Comparison of ENCODE assay signal across 1 cellular context in genomic region chr10:86775859-86776180, GRCh38.
TF ChIP-seq lines count a peak whose summit lies in the region.

No MANE protein-coding gene starts in this region.

TF ChIP-seq in IMR-90, 13 proteins besides CTCF, POLR2A, EP300 and RAD21:
- TF ChIP-seq RCOR1 (IDR thresholded peaks at IDR 0.05; ENCODE audit: insufficient replicate concordance, low read length) (no peak), USF2 (IDR thresholded peaks at IDR 0.05; ENCODE audit: low read depth, low read length) (no peak), FOS (IDR thresholded peaks at IDR 0.05; ENCODE audit: low read depth, low read length) (no peak), NFE2L2 (IDR thresholded peaks at IDR 0.05; ENCODE audit: low read depth, low read length) (no peak), MAZ (IDR thresholded peaks at IDR 0.05; ENCODE audit: borderline replicate concordance, low read depth, low read length) (no peak), MXI1 (IDR thresholded peaks at IDR 0.05; ENCODE audit: borderline replicate concordance, low read depth, low read length) (no peak), BHLHE40 (IDR thresholded peaks at IDR 0.05; ENCODE audit: low read depth, low read length) (no peak), RFX5 (IDR thresholded peaks at IDR 0.05; ENCODE audit: low read depth, low read length) (no peak), CEBPB (IDR thresholded peaks at IDR 0.05; ENCODE audit: low read depth, low read length) (no peak), CHD1 (IDR thresholded peaks at IDR 0.05; ENCODE audit: low read depth, low read length) (no peak), ELK1 (IDR thresholded peaks at IDR 0.05; ENCODE audit: borderline replicate concordance, low read depth, low read length) (no peak), MAFK (IDR thresholded peaks at IDR 0.05; ENCODE audit: low read depth, low read length) (no peak), SMC3 (IDR thresholded peaks at IDR 0.05; ENCODE audit: low read depth, low read length) (no peak)
